Comparison of ENCODE assay signal across 8 cellular contexts in genomic region chr20:16575390-16576140, GRCh38. TPM values are rescaled to one million over a fixed set of nuclear protein-coding genes. Genes with fewer than 3 reads are reported as not detected.
DNase-seq lines count a peak whose midpoint lies in the region; ATAC-seq and TF ChIP-seq lines count a peak whose summit lies in the region.

No MANE protein-coding gene starts in this region.

- intact Hi-C loops in dorsolateral prefrontal cortex (cut with DNase I): loop anchor here in 1 of 2 donors (5.0 kb wide), 1 partner anchor 147 kb away; no protein-coding TSS in a partner anchor

- H3K27ac Mint-ChIP-seq in nephron: peak overlapping the region; percentile 10 to 74 (median 67)

- H3K4me3 ChIP-seq in NB4 (ENCODE audit: low read depth, low read length) (peak overlapping the region; percentile 57), dorsolateral prefrontal cortex (peak overlapping the region; percentile 33 to 99 (median 75))

- H3K4me1 Mint-ChIP-seq in nephron: peaks cover 44% of the 10 kb centered on the region

- no peaks in the 10 kb centered on the region for H3K9me3 Mint-ChIP-seq in nephron

- no peak for TF ChIP-seq CTCF in NB4 (IDR thresholded peaks at IDR 0.05; ENCODE audit: low read depth, low read length)
- TF ChIP-seq CTCF in dorsolateral prefrontal cortex (IDR thresholded peaks at IDR 0.05 in 54 of 56, conservative IDR thresholded peaks at IDR 0.05 in 2 of 56; ENCODE audit: low read depth in 1 of 56, partially characterized antibody in 56 of 56): no peak
- TF ChIP-seq CTCF in nephron (IDR thresholded peaks at IDR 0.05; ENCODE audit: unreplicated experiment in 3 of 3): no peak

- DNase-seq in DMS53 (lab: John Stamatoyannopoulos, UW) (peak; percentile 65), NB4 (ENCODE audit: low read depth) (no peak), dorsolateral prefrontal cortex (peak in 1 of 10 donors; percentile 25), NCI-H774 (lab: John Stamatoyannopoulos, UW) (no peak), NCI-H69 (lab: John Stamatoyannopoulos, UW) (no peak)

- peak overlapping the region in 48 of 59 donors; percentile 2 to 82 (median 64) for H3K27ac ChIP-seq in dorsolateral prefrontal cortex

- no peaks in the 10 kb centered on the region for H3K27me3 ChIP-seq in dorsolateral prefrontal cortex

- H3K4me3 Mint-ChIP-seq in nephron: peak overlapping the region; percentile 83 to 88 (median 84)

- no peaks in the 10 kb centered on the region for H3K36me3 Mint-ChIP-seq in nephron (ENCODE audit: low read depth)

- no peak for ATAC-seq in GM21528 (IDR thresholded peaks at IDR 0.05; ENCODE audit: low FRiP score, unreplicated experiment)
- ATAC-seq in HG03095 (IDR thresholded peaks at IDR 0.05; ENCODE audit: unreplicated experiment): no peak

- no peaks in the 10 kb centered on the region for H3K27me3 Mint-ChIP-seq in nephron (ENCODE audit: low read depth)

- no peak for TF ChIP-seq POLR2A in NB4 (IDR thresholded peaks at IDR 0.05; ENCODE audit: extremely low read depth, insufficient read length)

RNA-seq across cellular contexts. Expression of gene KIF16B, which starts 2.3 kb away (rescaled TPM):
- 10 to 100 TPM; 17.2 to 36.0 (median 26.6) TPM for total RNA-seq in dorsolateral prefrontal cortex
